In genomic region chr6:70982747-70983146, GRCh38 we compare ENCODE assay signal across 40 cellular contexts. TPM values are rescaled to one million over a fixed set of nuclear protein-coding genes. Genes with fewer than 3 reads are reported as not detected.
"Had no signal": no experiment of that assay in that cellular context is flagged by ENCODE, and none has a peak within 500 bp of the region (broad histone marks: within the 10 kb centered on the region; RNA-seq: fewer than 3 reads in every experiment).

No MANE protein-coding gene starts in this region.

- H3K27me3 ChIP-seq: ascending aorta, cardiac muscle cell had no signal

- ATAC-seq: activated CD4-positive, alpha-beta T cell treated with anti-CD3 and anti-CD28 coated beads for 36 hours; activated CD4-positive, CD25-positive, alpha-beta regulatory T cell treated with anti-CD3 and anti-CD28 coated beads, Interleukin-2, amount 50 U/mL, for 24 hours; activated CD8-positive, alpha-beta memory T cell treated with anti-CD3 and anti-CD28 coated beads, Interleukin-2, amount 10 ng/mL, durations not matched to agents 7 days and 5 days; activated CD8-positive, alpha-beta T cell treated with anti-CD3 and anti-CD28 coated beads, Interleukin-2, amount 10 ng/mL, durations not matched to agents 7 days and 5 days; activated naive CD8-positive, alpha-beta T cell treated with anti-CD3 and anti-CD28 coated beads, Interleukin-2, amount 50 U/mL, for 24 hours; WTC11 had no signal

- H3K9me3 Mint-ChIP-seq: activated CD4-positive, alpha-beta T cell treated with anti-CD3 and anti-CD28 coated beads, Interleukin-2, amount 10 ng/mL, durations not matched to agents 7 days and 5 days; activated naive CD4-positive, alpha-beta T cell treated with anti-CD3 and anti-CD28 coated beads, Interleukin-2, amount 10 ng/mL, durations not matched to agents 7 days and 5 days; activated naive CD4-positive, alpha-beta T cell treated with anti-CD3 and anti-CD28 coated beads, Interleukin-2, amount 50 U/mL, for 24 hours; activated T-helper 2 cell treated with anti-CD3 and anti-CD28 coated beads, Interferon-gamma antibody, Interleukin-2, Interleukin-4, amounts not matched to agents 10 μg/mL and 5 μg/mL and 100 μg/mL, durations not matched to agents 14 hours and 24 hours and 36 hours; T-helper 1 cell treated with Interleukin-12 subunit alpha and Interleukin-12 subunit beta and Interleukin-4 antibody, amounts not matched to agents 30 μg/mL and 1 μg/mL, for 36 hours had no signal

- H3K27me3 Mint-ChIP-seq: activated CD8-positive, alpha-beta memory T cell treated with anti-CD3 and anti-CD28 coated beads, Interleukin-2, amount 10 ng/mL, durations not matched to agents 7 days and 5 days; activated naive CD4-positive, alpha-beta T cell treated with anti-CD3 and anti-CD28 coated beads, Interleukin-2, amount 10 ng/mL, durations not matched to agents 7 days and 5 days; activated naive CD4-positive, alpha-beta T cell treated with anti-CD3 and anti-CD28 coated beads, Interleukin-2, amount 50 U/mL, for 24 hours; central memory CD8-positive, alpha-beta T cell had no signal

- H3K4me1 ChIP-seq: ascending aorta had no signal

- H3K36me3 ChIP-seq: ascending aorta, cardiac muscle cell, WERI-Rb-1 had no signal

- H3K9me3 ChIP-seq: ascending aorta had no signal

- H3K36me3 Mint-ChIP-seq: activated CD8-positive, alpha-beta memory T cell treated with anti-CD3 and anti-CD28 coated beads, Interleukin-2, amount 10 ng/mL, durations not matched to agents 7 days and 5 days; activated naive CD4-positive, alpha-beta T cell treated with anti-CD3 and anti-CD28 coated beads, Interleukin-2, amount 10 ng/mL, durations not matched to agents 7 days and 5 days; activated naive CD4-positive, alpha-beta T cell treated with anti-CD3 and anti-CD28 coated beads, Interleukin-2, amount 50 U/mL, for 24 hours; activated naive CD8-positive, alpha-beta T cell; activated naive CD8-positive, alpha-beta T cell treated with anti-CD3 and anti-CD28 coated beads, Interleukin-2, amount 10 ng/mL, durations not matched to agents 7 days and 5 days; brain; WTC11 had no signal

- H3K27ac ChIP-seq: ascending aorta, cardiac muscle cell, WERI-Rb-1 had no signal

- DNase-seq: activated CD4-positive, alpha-beta memory T cell treated with anti-CD3 and anti-CD28 coated beads, Interleukin-2, amount 10 ng/mL, durations not matched to agents 7 days and 5 days; activated CD4-positive, alpha-beta T cell treated with anti-CD3 and anti-CD28 coated beads for 1 hour; activated CD4-positive, alpha-beta T cell treated with anti-CD3 and anti-CD28 coated beads for 36 hours; activated CD4-positive, alpha-beta T cell treated with anti-CD3 and anti-CD28 coated beads for 48 hours; activated CD4-positive, alpha-beta T cell treated with anti-CD3 and anti-CD28 coated beads, Interleukin-2, amount 10 ng/mL, durations not matched to agents 7 days and 5 days; activated CD4-positive, alpha-beta T cell treated with anti-CD3 and anti-CD28 coated beads, Interleukin-2, amount 50 U/mL, for 48 hours; activated CD4-positive, CD25-positive, alpha-beta regulatory T cell; activated CD8-positive, alpha-beta memory T cell treated with anti-CD3 and anti-CD28 coated beads for 24 hours; activated CD8-positive, alpha-beta memory T cell treated with anti-CD3 and anti-CD28 coated beads, Interleukin-2, amount 10 ng/mL, durations not matched to agents 7 days and 5 days; activated CD8-positive, alpha-beta memory T cell treated with anti-CD3 and anti-CD28 coated beads, Interleukin-2, amount 50 U/mL, for 48 hours; activated CD8-positive, alpha-beta T cell treated with anti-CD3 and anti-CD28 coated beads, Interleukin-2, amount 10 ng/mL, durations not matched to agents 7 days and 5 days; activated effector memory CD4-positive, alpha-beta T cell treated with Interleukin-2 at 50 U/mL for 16 hours; activated gamma-delta T cell; activated naive CD4-positive, alpha-beta T cell treated with anti-CD3 and anti-CD28 coated beads, Interleukin-2, amount 10 ng/mL, durations not matched to agents 7 days and 5 days; activated naive CD4-positive, alpha-beta T cell treated with Interleukin-2 at 50 U/mL for 16 hours; activated naive CD8-positive, alpha-beta T cell treated with anti-CD3 and anti-CD28 coated beads, Interleukin-2, amount 10 ng/mL, durations not matched to agents 7 days and 5 days; activated naive CD8-positive, alpha-beta T cell treated with anti-CD3 and anti-CD28 coated beads, Interleukin-2, amount 50 U/mL, for 24 hours; activated T-cell treated with anti-CD3 and anti-CD28 coated beads, Interleukin-2, amount 50 U/mL, for 24 hours; activated T-cell treated with anti-CD3 and anti-CD28 coated beads, Interleukin-2, amount 50 U/mL, for 48 hours; amygdala; anterior cingulate cortex; caudate nucleus; cerebellar nuclear complex; T-helper 1 cell; T-helper 2 cell; T-helper 9 cell; WERI-Rb-1 had no signal

- H3K4me1 Mint-ChIP-seq: activated CD4-positive, alpha-beta memory T cell treated with anti-CD3 and anti-CD28 coated beads, Interleukin-2, amount 10 ng/mL, durations not matched to agents 7 days and 5 days; activated CD4-positive, alpha-beta T cell treated with anti-CD3 and anti-CD28 coated beads for 36 hours; activated CD4-positive, alpha-beta T cell treated with anti-CD3 and anti-CD28 coated beads, Interleukin-2, amount 10 ng/mL, durations not matched to agents 7 days and 5 days; activated CD8-positive, alpha-beta memory T cell treated with anti-CD3 and anti-CD28 coated beads, Interleukin-2, amount 10 ng/mL, durations not matched to agents 7 days and 5 days; activated naive CD4-positive, alpha-beta T cell treated with anti-CD3 and anti-CD28 coated beads, Interleukin-2, amount 10 ng/mL, durations not matched to agents 7 days and 5 days; activated naive CD4-positive, alpha-beta T cell treated with anti-CD3 and anti-CD28 coated beads, Interleukin-2, amount 50 U/mL, for 24 hours; activated naive CD8-positive, alpha-beta T cell treated with anti-CD3 and anti-CD28 coated beads, Interleukin-2, amount 10 ng/mL, durations not matched to agents 7 days and 5 days; activated naive CD8-positive, alpha-beta T cell treated with anti-CD3 and anti-CD28 coated beads, Interleukin-2, amount 50 U/mL, for 24 hours; central memory CD8-positive, alpha-beta T cell; WTC11 had no signal

- FAIRE-seq: bronchial epithelial cell, TTC549 had no signal

- H3K4me3 ChIP-seq: ascending aorta, cardiac muscle cell had no signal

- H3K27ac Mint-ChIP-seq: activated CD4-positive, alpha-beta memory T cell treated with anti-CD3 and anti-CD28 coated beads, Interleukin-2, amount 10 ng/mL, durations not matched to agents 7 days and 5 days; activated CD4-positive, alpha-beta T cell treated with anti-CD3 and anti-CD28 coated beads for 36 hours; activated CD4-positive, alpha-beta T cell treated with anti-CD3 and anti-CD28 coated beads, Interleukin-2, amount 10 ng/mL, durations not matched to agents 7 days and 5 days; activated CD8-positive, alpha-beta memory T cell treated with anti-CD3 and anti-CD28 coated beads, Interleukin-2, amount 10 ng/mL, durations not matched to agents 7 days and 5 days; activated CD8-positive, alpha-beta T cell treated with anti-CD3 and anti-CD28 coated beads, Interleukin-2, amount 10 ng/mL, durations not matched to agents 7 days and 5 days; activated naive CD4-positive, alpha-beta T cell treated with anti-CD3 and anti-CD28 coated beads, Interleukin-2, amount 10 ng/mL, durations not matched to agents 7 days and 5 days; activated naive CD4-positive, alpha-beta T cell treated with anti-CD3 and anti-CD28 coated beads, Interleukin-2, amount 50 U/mL, for 24 hours; activated naive CD8-positive, alpha-beta T cell; activated naive CD8-positive, alpha-beta T cell treated with anti-CD3 and anti-CD28 coated beads, Interleukin-2, amount 10 ng/mL, durations not matched to agents 7 days and 5 days; activated naive CD8-positive, alpha-beta T cell treated with anti-CD3 and anti-CD28 coated beads, Interleukin-2, amount 50 U/mL, for 24 hours; activated T-cell treated with anti-CD3 and anti-CD28 coated beads, Interleukin-2, amount 50 U/mL, for 24 hours; activated T-helper 2 cell treated with anti-CD3 and anti-CD28 coated beads, Interferon-gamma antibody, Interleukin-2, Interleukin-4, amounts not matched to agents 10 μg/mL and 5 μg/mL and 100 μg/mL, durations not matched to agents 14 hours and 24 hours and 36 hours; brain; T-helper 1 cell treated with Interleukin-12 subunit alpha and Interleukin-12 subunit beta and Interleukin-4 antibody, amounts not matched to agents 30 μg/mL and 1 μg/mL, for 36 hours; T-helper 2 cell treated with Interferon-gamma antibody and Interleukin-4, amounts not matched to agents 5 μg/mL and 100 μg/mL, for 36 hours; WTC11 had no signal

- H3K4me3 Mint-ChIP-seq: activated CD4-positive, alpha-beta memory T cell treated with anti-CD3 and anti-CD28 coated beads, Interleukin-2, amount 10 ng/mL, durations not matched to agents 7 days and 5 days; activated CD4-positive, alpha-beta T cell treated with anti-CD3 and anti-CD28 coated beads for 36 hours; activated CD4-positive, alpha-beta T cell treated with anti-CD3 and anti-CD28 coated beads, Interleukin-2, amount 10 ng/mL, durations not matched to agents 7 days and 5 days; activated CD8-positive, alpha-beta memory T cell treated with anti-CD3 and anti-CD28 coated beads, Interleukin-2, amount 10 ng/mL, durations not matched to agents 7 days and 5 days; activated CD8-positive, alpha-beta T cell treated with anti-CD3 and anti-CD28 coated beads, Interleukin-2, amount 10 ng/mL, durations not matched to agents 7 days and 5 days; activated naive CD4-positive, alpha-beta T cell treated with anti-CD3 and anti-CD28 coated beads, Interleukin-2, amount 10 ng/mL, durations not matched to agents 7 days and 5 days; activated naive CD4-positive, alpha-beta T cell treated with anti-CD3 and anti-CD28 coated beads, Interleukin-2, amount 50 U/mL, for 24 hours; activated naive CD8-positive, alpha-beta T cell; activated naive CD8-positive, alpha-beta T cell treated with anti-CD3 and anti-CD28 coated beads, Interleukin-2, amount 10 ng/mL, durations not matched to agents 7 days and 5 days; activated naive CD8-positive, alpha-beta T cell treated with anti-CD3 and anti-CD28 coated beads, Interleukin-2, amount 50 U/mL, for 24 hours; activated T-cell treated with anti-CD3 and anti-CD28 coated beads, Interleukin-2, amount 50 U/mL, for 24 hours; brain; central memory CD8-positive, alpha-beta T cell; T-helper 1 cell treated with Interleukin-12 subunit alpha and Interleukin-12 subunit beta and Interleukin-4 antibody, amounts not matched to agents 30 μg/mL and 1 μg/mL, for 36 hours; T-helper 2 cell treated with Interferon-gamma antibody and Interleukin-4, amounts not matched to agents 5 μg/mL and 100 μg/mL, for 36 hours; WTC11 had no signal

RNA-seq across cellular contexts. Expression of gene B3GAT2, which starts 25.9 kb away (rescaled TPM):
- total RNA-seq: activated CD4-positive, alpha-beta T cell treated with anti-CD3 and anti-CD28 coated beads for 36 hours; activated T-helper 2 cell treated with anti-CD3 and anti-CD28 coated beads, Interferon-gamma antibody, Interleukin-2, Interleukin-4, amounts not matched to agents 10 μg/mL and 5 μg/mL and 100 μg/mL, durations not matched to agents 14 hours and 24 hours and 36 hours; ascending aorta had no signal
